Comparison of ENCODE assay signal across 20 cellular contexts in the genomic region with DNA sequence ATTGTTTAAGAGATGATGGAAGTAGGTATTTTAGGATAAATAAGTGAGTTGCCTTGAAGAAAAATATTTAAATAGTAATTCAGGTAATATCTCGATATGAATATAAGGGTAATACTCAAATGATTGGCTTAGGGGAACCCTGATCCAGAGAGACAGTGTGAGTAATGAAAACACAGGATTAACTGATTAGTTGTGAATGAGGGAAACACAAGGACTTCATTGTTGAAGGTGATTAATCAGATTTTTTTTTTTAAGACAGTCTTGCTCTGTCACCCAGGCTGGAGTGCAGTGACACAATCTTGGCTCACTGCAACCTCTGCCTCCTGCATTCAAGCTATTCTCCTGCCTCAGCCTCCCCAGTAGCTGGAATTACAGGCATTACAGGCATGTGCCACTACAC. TPM values are rescaled to one million over a fixed set of nuclear protein-coding genes. Genes with fewer than 3 reads are reported as not detected.
A peak's percentile ranks its signal among the peaks of the same experiment; 100 is the strongest.
DNase-seq lines count a peak whose midpoint lies in the region; ATAC-seq and TF ChIP-seq lines count a peak whose summit lies in the region.
"Had no signal": no experiment of that assay in that cellular context is flagged by ENCODE, and none has a peak within 500 bp of the region (broad histone marks: within the 10 kb centered on the region; RNA-seq: fewer than 3 reads in every experiment).

No MANE protein-coding gene starts in this region.

- H3K27ac ChIP-seq in mammary epithelial cell (ENCODE audit: insufficient read depth, low read depth, low read length) (no peak overlapping the region), VCaP (peak overlapping the region; percentile 88), subcutaneous abdominal adipose tissue (ENCODE audit: low read depth, low read length) (peak overlapping the region; percentile 74)

- H3K4me3 Mint-ChIP-seq in MCF 10A (ENCODE audit: unreplicated experiment) (no peak overlapping the region), memory B cell (no peak overlapping the region)
- H3K4me3 Mint-ChIP-seq: CD4-positive, alpha-beta memory T cell had no signal

- no peaks in the 10 kb centered on the region for H3K9me3 ChIP-seq in mammary epithelial cell (replicated peaks; ENCODE audit: insufficient read depth, low read length)
- no peaks in the 10 kb centered on the region for H3K9me3 ChIP-seq in subcutaneous abdominal adipose tissue (ENCODE audit: control insufficient read depth in 5 of 5, low read length in 5 of 5)
- H3K9me3 ChIP-seq: BE2C, HAP-1 had no signal

- no peaks in the 10 kb centered on the region for H4K20me1 ChIP-seq in mammary epithelial cell (ENCODE audit: insufficient read depth, low read length)

- no peak overlapping the region for H3K27ac Mint-ChIP-seq in MCF 10A (ENCODE audit: low read depth, unreplicated experiment)
- peak overlapping the region; percentile 55 for H3K27ac Mint-ChIP-seq in memory B cell

- POLR2A ChIA-PET in MCF 10A (lab: Yijun Ruan, JAX) = no interaction called here

- no peaks in the 10 kb centered on the region for H3K9me3 Mint-ChIP-seq in MCF 10A (ENCODE audit: unreplicated experiment)
- H3K9me3 Mint-ChIP-seq in memory B cell = no peaks in the 10 kb centered on the region
- H3K9me3 Mint-ChIP-seq: CD4-positive, alpha-beta memory T cell had no signal

- peaks cover 8% of the 10 kb centered on the region for H3K36me3 ChIP-seq in mammary epithelial cell (ENCODE audit: insufficient read depth, low read length)
- H3K36me3 ChIP-seq in subcutaneous abdominal adipose tissue (ENCODE audit: control insufficient read depth in 5 of 5, insufficient read depth in 5 of 5, low read length in 5 of 5) = peaks cover 0 to 15% (median 8%) of the 10 kb centered on the region in 5 donors

- no peak overlapping the region for H2AFZ ChIP-seq in mammary epithelial cell (ENCODE audit: low read depth, low read length)

- WGBS in mammary epithelial cell (ENCODE audit: low coverage, missing lambda C conversion rate) = 83% methylated on average over 1 of the region's 1 CpG

- H3K4me3 ChIP-seq in mammary epithelial cell (replicated peaks in 1 of 3; ENCODE audit: insufficient read depth in 1 of 3, low read depth in 2 of 3, low read length in 3 of 3) = no peak overlapping the region
- no peak overlapping the region for H3K4me3 ChIP-seq in subcutaneous abdominal adipose tissue (ENCODE audit: low read depth in 1 of 5, low read length in 5 of 5)
- H3K4me3 ChIP-seq: GM12878, HAP-1 had no signal

- in situ Hi-C loops in mammary epithelial cell (cut with MboI; ENCODE audit: low sequenced_read_pairs in 2 of 2) = no loop called here

- peaks cover 44% of the 10 kb centered on the region for H3K79me2 ChIP-seq in mammary epithelial cell (ENCODE audit: insufficient read depth, low read length)

- H3K36me3 Mint-ChIP-seq in MCF 10A (ENCODE audit: insufficient read depth, unreplicated experiment) = peaks cover 22% of the 10 kb centered on the region
- H3K36me3 Mint-ChIP-seq in memory B cell = peaks cover 16% of the 10 kb centered on the region

- CTCF ChIA-PET in mammary epithelial cell (lab: Charles Lee; ENCODE audit: low non-redundant PET) (no interaction called here), MCF 10A (lab: Yijun Ruan, JAX) (interaction anchor here (0.6 kb wide), 1 partner anchor 10 kb away, joined by 3 read pairs; no protein-coding TSS in a partner anchor)

- intact Hi-C loops in mammary epithelial cell (cut with micrococcal nuclease) = no loop called here
- intact Hi-C loops in MCF 10A (cut with micrococcal nuclease) = no loop called here

- H3K4me1 Mint-ChIP-seq in MCF 10A (ENCODE audit: insufficient read depth, unreplicated experiment) = peaks cover 10% of the 10 kb centered on the region
- H3K4me1 Mint-ChIP-seq in memory B cell = peaks cover 9% of the 10 kb centered on the region

- no peak overlapping the region for H3K4me2 ChIP-seq in mammary epithelial cell (ENCODE audit: insufficient read depth, low read depth, low read length)

- H3K27me3 Mint-ChIP-seq in MCF 10A (ENCODE audit: insufficient read depth, unreplicated experiment) = no peaks in the 10 kb centered on the region
- no peaks in the 10 kb centered on the region for H3K27me3 Mint-ChIP-seq in memory B cell
- H3K27me3 Mint-ChIP-seq: CD4-positive, alpha-beta memory T cell had no signal

- ATAC-seq in memory B cell (ENCODE audit: low read depth) = no peak
- ATAC-seq: GM12878 had no signal

- DNase-seq in mammary epithelial cell (peak; percentile 57), MCF 10A (ENCODE audit: unreplicated experiment) (no peak), memory B cell (ENCODE audit: low spot score in 2 of 2) (no peak), activated T-cell treated with anti-CD3 and anti-CD28 coated beads for 4 hours (no peak), NCI-H345 (lab: John Stamatoyannopoulos, UW) (no peak), NCI-H446 (lab: John Stamatoyannopoulos, UW) (no peak)
- DNase-seq: 8988T; BE2C; CD4-positive, alpha-beta memory T cell; GDM1; MV-4-11; NCI-H1417 treated with DMSO at 0.1 percent for 48 hours; NCI-H2029; NCI-H2171 treated with DMSO at 0.1 percent for 48 hours; NCI-H510A; NCI-H774 had no signal

- no peak overlapping the region for H3K9ac ChIP-seq in mammary epithelial cell (ENCODE audit: insufficient read depth, low read length)
- no peak overlapping the region for H3K9ac ChIP-seq in subcutaneous abdominal adipose tissue (ENCODE audit: low read length in 5 of 5)

- TF ChIP-seq CTCF in mammary epithelial cell (conservative IDR thresholded peaks at IDR 0.05 in 1 of 2, IDR thresholded peaks at IDR 0.05 in 1 of 2; ENCODE audit: extremely low read depth in 1 of 2, insufficient read depth in 1 of 2, low read depth in 1 of 2, low read length in 2 of 2) (no peak), MCF 10A (IDR thresholded peaks at IDR 0.05; ENCODE audit: unreplicated experiment) (no peak), VCaP (conservative IDR thresholded peaks at IDR 0.05) (no peak)

- no peaks in the 10 kb centered on the region for H3K4me1 ChIP-seq in mammary epithelial cell (ENCODE audit: insufficient read depth, low read length)
- peaks cover 8 to 38% (median 26%) of the 10 kb centered on the region in 5 donors for H3K4me1 ChIP-seq in subcutaneous abdominal adipose tissue (ENCODE audit: control insufficient read depth in 5 of 5, insufficient read depth in 5 of 5, low read length in 5 of 5)
- H3K4me1 ChIP-seq: BE2C, HAP-1 had no signal

- dilution Hi-C loops in mammary epithelial cell (cut with HindIII; ENCODE audit: low sequenced_read_pairs) = loop anchor here (10.0 kb wide), 1 partner anchor 177 kb away; no protein-coding TSS in a partner anchor

- no TSS peak for BruUV-seq in mammary epithelial cell (replicated peaks; lab: Mats Ljungman, UMichigan)
- no TSS peak for BruUV-seq in MCF 10A (replicated peaks; lab: Mats Ljungman, UMichigan)

- H3K27me3 ChIP-seq in mammary epithelial cell (ENCODE audit: insufficient read depth, low read length) (no peaks in the 10 kb centered on the region), subcutaneous abdominal adipose tissue (ENCODE audit: control insufficient read depth in 5 of 5, insufficient read depth in 4 of 5, low read length in 5 of 5) (no peaks in the 10 kb centered on the region)
- H3K27me3 ChIP-seq: BE2C had no signal

RNA-seq across cellular contexts. Expression of a gene that starts 12.7 kb away (rescaled TPM):
- 1 to 10 TPM; 2.2 to 4.0 TPM for total RNA-seq in mammary epithelial cell
- 2.5 TPM for polyA plus RNA-seq in mammary epithelial cell
- 1.2 TPM for polyA minus RNA-seq in mammary epithelial cell
- 6.5 and 8.1 TPM in 2 replicates for total RNA-seq in MCF 10A (2022)

RNA-seq across cellular contexts. Expression of a gene that starts 36.7 kb away (rescaled TPM):
- total RNA-seq in mammary epithelial cell (10 to 100 TPM in 1 of 2 donors, 1 to 10 TPM in 1; 6.8 to 15.9 TPM), MCF 10A (2022) (9.2 and 11.1 TPM in 2 replicates)
- 6.8 TPM for polyA plus RNA-seq in mammary epithelial cell
- 15.3 TPM for polyA minus RNA-seq in mammary epithelial cell
